In genomic region chr4:11700751-11701226, GRCh38 we compare ENCODE assay signal across 26 cellular contexts.
DNase-seq lines count a peak whose midpoint lies in the region; ATAC-seq and TF ChIP-seq lines count a peak whose summit lies in the region.
"Had no signal": no experiment of that assay in that cellular context is flagged by ENCODE, and none has a peak within 500 bp of the region (broad histone marks: within the 10 kb centered on the region; RNA-seq: fewer than 3 reads in every experiment).

No MANE protein-coding gene starts in this region.

- no peaks in the 10 kb centered on the region for H4K20me1 ChIP-seq in PC-9 (ENCODE audit: insufficient read depth)

- H3K36me3 ChIP-seq in PC-9 (ENCODE audit: low read depth) (no peaks in the 10 kb centered on the region), H7 (replicated peaks; ENCODE audit: control insufficient read depth, insufficient read depth, low read length) (no peaks in the 10 kb centered on the region)
- H3K36me3 ChIP-seq: cardiac muscle cell, left lung, right lobe of liver, upper lobe of right lung, WERI-Rb-1 had no signal

- no peak overlapping the region for H2AFZ ChIP-seq in PC-9
- H2AFZ ChIP-seq: GM23248 had no signal

- no peaks in the 10 kb centered on the region for H3K9me2 ChIP-seq in PC-9 (ENCODE audit: insufficient read depth)

- no peaks in the 10 kb centered on the region for H3K27me3 ChIP-seq in PC-9 (ENCODE audit: insufficient read depth, low read depth)
- no peaks in the 10 kb centered on the region for H3K27me3 ChIP-seq in H7 (ENCODE audit: control insufficient read depth, insufficient read depth, low read length)
- H3K27me3 ChIP-seq: cardiac muscle cell, left lung, right lobe of liver, upper lobe of right lung had no signal

- H3K4me1 ChIP-seq in PC-9 (replicated peaks; ENCODE audit: insufficient read depth): peaks cover 61% of the 10 kb centered on the region
- H3K4me1 ChIP-seq: left lung, right lobe of liver, upper lobe of right lung had no signal

- no peak for TF ChIP-seq CTCF in PC-9 (conservative IDR thresholded peaks at IDR 0.05)
- TF ChIP-seq CTCF in epithelial cell of esophagus (IDR thresholded peaks at IDR 0.05; ENCODE audit: insufficient read depth, low read depth, low read length, missing control alignments): no peak

- BruUV-seq in PC-9 (replicated peaks; lab: Mats Ljungman, UMichigan): no TSS peak

- POLR2A ChIA-PET in PC-9 (lab: Charles Lee; ENCODE audit: unreplicated experiment): interaction anchor here (1.0 to 1.7 kb wide), 2 partner anchors 65 to 230 kb away, joined by 5 to 11 read pairs; no protein-coding TSS in a partner anchor

- in situ Hi-C loops in Caki2 (cut with HindIII; ENCODE audit: low pct_unique_long_range_greater_than_20kb, low sequenced_read_pairs): no loop called here

- no peaks in the 10 kb centered on the region for H3K79me2 ChIP-seq in PC-9 (ENCODE audit: low read depth)

- H3K27ac ChIP-seq in PC-9: peak overlapping the region; percentile 99
- H3K27ac ChIP-seq: cardiac muscle cell, GM23248, left lung, right lobe of liver, upper lobe of right lung, WERI-Rb-1 had no signal

- CTCF ChIA-PET in PC-9 (lab: Charles Lee): no interaction called here

- peak overlapping the region; percentile 68 for H3K4me2 ChIP-seq in PC-9

- peaks cover 14% of the 10 kb centered on the region for H3K9me3 ChIP-seq in PC-9 (ENCODE audit: insufficient read depth, low read depth)
- H3K9me3 ChIP-seq: left lung, right lobe of liver, upper lobe of right lung had no signal

- peaks cover 52% of the 10 kb centered on the region for H3F3A ChIP-seq in PC-9 (ENCODE audit: insufficient read depth, low read depth)

- ATAC-seq in HG02642 (IDR thresholded peaks at IDR 0.05; ENCODE audit: poor library complexity, unreplicated experiment): no peak
- ATAC-seq: activated naive CD4-positive, alpha-beta T cell treated with anti-CD3 and anti-CD28 coated beads, Interleukin-2, amount 50 U/mL, for 72 hours; left lung; right lobe of liver; upper lobe of right lung had no signal

- H3K4me3 ChIP-seq in PC-9: no peak overlapping the region; the same call in 1 of the 2 replicates
- H3K4me3 ChIP-seq in epithelial cell of esophagus (ENCODE audit: low read length): no peak overlapping the region
- no peak overlapping the region for H3K4me3 ChIP-seq in H7 (ENCODE audit: insufficient read depth, low read depth, low read length)
- H3K4me3 ChIP-seq: cardiac muscle cell, GM23248, left lung, right lobe of liver, upper lobe of right lung had no signal

- intact Hi-C loops in PC-9 (cut with micrococcal nuclease; ENCODE audit: unreplicated experiment): loop anchor here (1.0 to 5.0 kb wide), 6 partner anchors 40 to 272 kb away; partner anchors contain the start of gene HS3ST1

- peak; percentile 12 for DNase-seq in Caki2 (ENCODE audit: low read depth)
- DNase-seq in PC-9: peak; percentile 70 to 94
- peak; percentile 97 for DNase-seq in epithelial cell of esophagus (ENCODE audit: low read depth)
- DNase-seq in myocyte (ENCODE audit: low read depth): peak; percentile 45
- no peak for DNase-seq in COR-L47 (lab: John Stamatoyannopoulos, UW)
- DNase-seq in NCI-H1417 (lab: John Stamatoyannopoulos, UW): no peak
- no peak for DNase-seq in H7
- DNase-seq: ACHN; activated CD4-positive, alpha-beta memory T cell treated with anti-CD3 and anti-CD28 coated beads, Interleukin-2, amount 10 ng/mL, durations not matched to agents 7 days and 5 days; activated T-cell treated with anti-CD3 and anti-CD28 coated beads, Interleukin-2, amount 50 U/mL, for 24 hours; CD4-positive, alpha-beta memory T cell; DMS79; effector CD8-positive, alpha-beta T cell; GM23248; NCI-H1930; NCI-H446 treated with DMSO at 0.1 percent for 48 hours; NK-92 treated with Interleukin-12 subunit alpha and Interleukin-12 subunit beta, amount 100 ng/mL, for 24 hours; nucleus accumbens; right lobe of liver; stimulated activated CD4-positive, alpha-beta T cell treated with anti-CD3 and anti-CD28 coated beads, Interleukin-2, amount 100 ng/mL, for 24 hours; upper lobe of right lung; WERI-Rb-1 had no signal

Comparison
In these comparisons a context has a peak if more than half of its experiments do, and no peak if none do; other contexts are left out.
1. DNase-seq: peak in Caki2 (single experiment), PC-9 (2 of 2), epithelial cell of esophagus (single experiment) and myocyte (single experiment); none in COR-L47 (single experiment), NCI-H1417 (0 of 3) and H7 (single experiment).